ENCODE assay signal across 8 cellular contexts in genomic region chr10:18859659-18860058, GRCh38.
"Had no signal": no experiment of that assay in that cellular context is flagged by ENCODE, and none has a peak within 500 bp of the region (broad histone marks: within the 10 kb centered on the region; RNA-seq: fewer than 3 reads in every experiment).

No MANE protein-coding gene starts in this region.

- ATAC-seq: GM23338, HCT116 had no signal

- H3K4me3 Mint-ChIP-seq: GM23338, HFFc6 had no signal

- H3K27ac Mint-ChIP-seq: GM23338, HFFc6 had no signal

- H3K27ac ChIP-seq: KMS-11 had no signal

- FAIRE-seq: HTR-8/SVneo had no signal

- H3K36me3 ChIP-seq: HAP-1 had no signal

- H3K4me3 ChIP-seq: GM23338, HAP-1 had no signal

- H3K4me2 ChIP-seq: GM23338, KMS-11 had no signal

- H3K9ac ChIP-seq: KMS-11 had no signal

- H3K9me3 Mint-ChIP-seq: GM23338 had no signal

- H3K9me3 ChIP-seq: HAP-1 had no signal

- H3K4me1 ChIP-seq: HAP-1 had no signal

- DNase-seq: H7, HFFc6, KBM-7 had no signal
